16 cellular contexts compared by ENCODE assay signal in the genomic region with DNA sequence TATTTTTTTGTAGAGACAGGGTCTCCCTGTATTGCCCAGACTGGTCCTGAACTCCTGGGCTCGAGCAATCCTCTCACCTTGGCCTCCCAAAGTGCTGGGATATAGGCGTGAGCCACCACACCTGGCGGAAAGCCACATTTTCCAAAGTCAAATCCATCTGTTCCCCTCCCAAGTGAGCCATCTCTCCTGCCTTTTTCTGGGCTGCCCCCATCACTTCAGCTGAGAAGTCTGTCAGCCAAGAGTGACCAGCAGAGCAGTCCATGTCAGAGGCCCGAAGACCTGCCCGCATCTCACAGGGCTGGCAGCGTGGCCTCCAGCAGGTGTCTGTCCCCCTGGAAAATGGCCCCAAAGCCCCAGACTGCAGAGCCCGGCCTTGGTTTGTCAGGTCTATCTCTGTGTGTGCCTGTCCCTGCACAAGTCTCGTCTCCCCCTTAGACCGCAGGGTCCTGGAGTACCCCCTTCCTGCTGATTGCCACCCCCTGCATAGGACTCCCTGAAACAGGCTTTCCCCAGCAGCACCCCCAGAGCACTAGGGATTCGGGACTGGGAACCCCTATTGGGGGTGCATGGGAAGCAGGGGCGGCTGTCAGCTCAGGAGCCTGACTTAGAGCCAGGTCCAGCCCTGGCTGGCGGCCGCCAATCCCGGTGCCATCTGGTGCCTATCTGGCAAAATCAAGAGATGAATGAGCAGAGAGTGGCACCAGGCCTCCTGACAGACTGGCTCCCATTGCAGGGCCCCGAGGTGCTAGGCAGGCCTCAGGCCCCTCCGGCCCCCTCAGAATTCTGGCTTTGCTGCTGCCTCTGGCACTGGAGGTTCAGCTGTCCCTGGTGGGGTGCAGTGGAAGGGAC. TPM values are rescaled to one million over a fixed set of nuclear protein-coding genes. Genes with fewer than 3 reads are reported as not detected.
A peak's percentile ranks its signal among the peaks of the same experiment; 100 is the strongest.
DNase-seq lines count a peak whose midpoint lies in the region; ATAC-seq, FAIRE-seq and TF ChIP-seq lines count a peak whose summit lies in the region.
"Had no signal": no experiment of that assay in that cellular context is flagged by ENCODE, and none has a peak within 500 bp of the region (broad histone marks: within the 10 kb centered on the region; RNA-seq: fewer than 3 reads in every experiment).

No MANE protein-coding gene starts in this region.

- H3K36me3 Mint-ChIP-seq in T-helper 17 cell (ENCODE audit: low read depth), result peaks cover 9% of the 10 kb centered on the region

- H3K4me1 ChIP-seq in IMR-90 (ENCODE audit: control insufficient read depth, insufficient read depth, low read length) (no peaks in the 10 kb centered on the region), H1 (replicated peaks in 1 of 4; ENCODE audit: control insufficient read depth in 3 of 4, insufficient read depth in 4 of 4, low read length in 3 of 4) (no peaks in the 10 kb centered on the region; a peak in 1 of 7 replicates), trophoblast cell (ENCODE audit: control insufficient read depth in 1 of 2, insufficient read depth in 2 of 2, low read length in 2 of 2) (no peaks in the 10 kb centered on the region)
- H3K4me1 ChIP-seq: A549, BE2C had no signal

- ATAC-seq in IMR-90 (ENCODE audit: low read depth) (no peak), T-helper 17 cell (no peak)
- ATAC-seq: A549, GM12878 had no signal

- H3K14ac ChIP-seq in IMR-90 (replicated peaks; ENCODE audit: low read depth, low read length), result no peak overlapping the region
- H3K14ac ChIP-seq in H1 (ENCODE audit: insufficient read length), result no peak overlapping the region
- no peak overlapping the region for H3K14ac ChIP-seq in trophoblast cell (ENCODE audit: low read length)

- no peak overlapping the region for H4K91ac ChIP-seq in IMR-90 (ENCODE audit: insufficient read depth, low read depth, low read length)
- H4K91ac ChIP-seq in H1 (replicated peaks; ENCODE audit: insufficient read length, low read length), result no peak overlapping the region
- no peak overlapping the region for H4K91ac ChIP-seq in trophoblast cell (ENCODE audit: low read depth, low read length)

- H3K56ac ChIP-seq in IMR-90 (ENCODE audit: extremely low read depth, insufficient read depth, low read length), result no peak overlapping the region
- H3K56ac ChIP-seq in H1 (replicated peaks; ENCODE audit: insufficient read length, low read depth, low read length), result no peak overlapping the region

- POLR2A ChIA-PET in IMR-90 (lab: Charles Lee; ENCODE audit: unreplicated experiment) (no interaction called here), H1 (lab: Charles Lee; ENCODE audit: partially characterized antibody) (interaction anchor here (0.8 to 4.0 kb wide), 5 partner anchors 8 to 372 kb away, joined by 3 to 19 read pairs (median 5); a partner anchor contains a TSS)

- H4K8ac ChIP-seq in IMR-90 (ENCODE audit: low read depth in 2 of 2, low read length in 2 of 2), result no peak overlapping the region
- peak overlapping the region; percentile 46; the same call in 1 of the 2 replicates for H4K8ac ChIP-seq in H1 (ENCODE audit: extremely low read depth, insufficient read depth, low read length)
- no peak overlapping the region for H4K8ac ChIP-seq in trophoblast cell (ENCODE audit: low read depth, low read length)

- H3K79me2 ChIP-seq in H1 (ENCODE audit: control insufficient read depth in 1 of 2, insufficient read depth in 2 of 2, low read length in 2 of 2) (no peaks in the 10 kb centered on the region), trophoblast cell (ENCODE audit: control insufficient read depth, insufficient read depth, low read length, poor library complexity) (no peaks in the 10 kb centered on the region)

- H2BK20ac ChIP-seq in IMR-90 (ENCODE audit: low read depth, low read length), result no peak overlapping the region
- no peak overlapping the region for H2BK20ac ChIP-seq in H1 (ENCODE audit: low read length)

- no peaks in the 10 kb centered on the region for H3K27me3 Mint-ChIP-seq in T-helper 17 cell
- H3K27me3 Mint-ChIP-seq: CD4-positive, alpha-beta memory T cell had no signal

- no peak for FAIRE-seq in H1 (lab: Jason Lieb, UNC)
- FAIRE-seq: A549, GM12878, GM18507 had no signal

- H3K9me1 ChIP-seq in IMR-90 (ENCODE audit: insufficient read depth, low read length), result no peaks in the 10 kb centered on the region

- no peak overlapping the region for H2AK5ac ChIP-seq in IMR-90 (ENCODE audit: low read depth, low read length)
- H2AK5ac ChIP-seq in H1 (ENCODE audit: low read depth, low read length), result no peak overlapping the region
- H2AK5ac ChIP-seq in trophoblast cell (ENCODE audit: low read length), result no peak overlapping the region

- intact Hi-C loops in IMR-90 (cut with micrococcal nuclease), result no loop called here

- H3K4me3 ChIP-seq in IMR-90 (ENCODE audit: insufficient read depth, low read depth, low read length) (no peak overlapping the region), H1 (ENCODE audit: extremely low read depth in 1 of 4, insufficient read depth in 2 of 4, low read depth in 3 of 4, low read length in 4 of 4) (no peak overlapping the region), trophoblast cell (ENCODE audit: low read depth, low read length) (no peak overlapping the region)
- H3K4me3 ChIP-seq: A549, GM12878, GM23248 had no signal

- H3K23me2 ChIP-seq in H1 (ENCODE audit: low read depth, low read length), result no peaks in the 10 kb centered on the region

- 67% methylated on average over 6 of the region's 16 CpGs; no CpG with 5 or more reads in 1 of the 2 experiments for WGBS in IMR-90 (ENCODE audit: extremely low coverage in 2 of 2, insufficient read length in 1 of 2), 2 experiments
- 85% methylated on average over 16 of the region's 16 CpGs; no CpG with 5 or more reads in 1 of the 2 experiments for WGBS in H1 (ENCODE audit: extremely low coverage in 1 of 2, insufficient coverage in 1 of 2, insufficient read length in 1 of 2, insufficient replicate concordance in 2 of 2, low coverage in 1 of 2, low lambda C conversion rate in 2 of 2, missing lambda C conversion rate in 1 of 2), 2 experiments
- WGBS in trophoblast cell (ENCODE audit: extremely low coverage, insufficient coverage, insufficient read length), result no CpG with 5 or more reads among the region's 16 CpGs

- H3K18ac ChIP-seq in IMR-90 (ENCODE audit: low read depth, low read length) (no peak overlapping the region), H1 (ENCODE audit: extremely low read depth, low read length) (no peak overlapping the region), trophoblast cell (ENCODE audit: low read length) (no peak overlapping the region)

- TF ChIP-seq EP300 in H1 (IDR thresholded peaks at IDR 0.05; ENCODE audit: borderline replicate concordance in 1 of 2, low read depth in 2 of 2, low read length in 2 of 2), result no peak

- H3K4me1 Mint-ChIP-seq in T-helper 17 cell, result peaks cover 19% of the 10 kb centered on the region

- H2BK15ac ChIP-seq in IMR-90 (ENCODE audit: low read depth, low read length) (no peak overlapping the region), H1 (ENCODE audit: low read length) (no peak overlapping the region)

- H2BK120ac ChIP-seq in IMR-90 (ENCODE audit: low read depth, low read length) (no peak overlapping the region), H1 (replicated peaks; ENCODE audit: low read depth, low read length) (no peak overlapping the region), trophoblast cell (ENCODE audit: insufficient read depth, low read length, poor library complexity) (no peak overlapping the region)

- no peak for TF ChIP-seq POLR2A in IMR-90 (IDR thresholded peaks at IDR 0.05; ENCODE audit: low read depth, low read length)
- TF ChIP-seq POLR2A in H1 (IDR thresholded peaks at IDR 0.05; ENCODE audit: control extremely low read depth in 1 of 2, low read depth in 2 of 2, low read length in 2 of 2), result no peak

- H3K9me3 ChIP-seq in IMR-90 (ENCODE audit: control insufficient read depth, insufficient read depth, low read length) (no peaks in the 10 kb centered on the region), T-helper 17 cell (ENCODE audit: control insufficient read depth, low read length, poor library complexity, severe bottlenecking) (no peaks in the 10 kb centered on the region), H1 (ENCODE audit: insufficient read depth in 2 of 2, low read depth in 1 of 2, low read length in 1 of 2) (no peaks in the 10 kb centered on the region), trophoblast cell (ENCODE audit: insufficient read depth, low read depth, low read length) (peaks cover 5% of the 10 kb centered on the region)
- H3K9me3 ChIP-seq: A549, BE2C had no signal

- peak overlapping the region; percentile 42 for H2AK9ac ChIP-seq in IMR-90 (replicated peaks; ENCODE audit: low read depth, low read length, poor library complexity)

- H2BK12ac ChIP-seq in H1 (ENCODE audit: low read depth, low read length), result no peak overlapping the region
- no peak overlapping the region for H2BK12ac ChIP-seq in trophoblast cell (ENCODE audit: low read length)

- H4K5ac ChIP-seq in IMR-90 (ENCODE audit: low read depth, low read length) (no peak overlapping the region), H1 (ENCODE audit: insufficient read length, low read depth, low read length) (no peak overlapping the region)

- H3K27ac ChIP-seq in IMR-90 (ENCODE audit: insufficient read depth, low read length), result no peak overlapping the region
- no peak overlapping the region for H3K27ac ChIP-seq in H1 (ENCODE audit: low read depth, low read length)
- H3K27ac ChIP-seq in trophoblast cell (ENCODE audit: low read depth, low read length), result no peak overlapping the region
- H3K27ac ChIP-seq: A549, C4-2B, GM23248 had no signal

- no peak overlapping the region for H2AFZ ChIP-seq in IMR-90 (replicated peaks; ENCODE audit: low read length, poor library complexity)
- H2AFZ ChIP-seq in H1 (ENCODE audit: low read length), result no peak overlapping the region
- H2AFZ ChIP-seq in trophoblast cell (ENCODE audit: insufficient read depth, low read length, poor library complexity), result no peak overlapping the region
- H2AFZ ChIP-seq: GM23248 had no signal

- no peak overlapping the region for H3K4me3 Mint-ChIP-seq in T-helper 17 cell
- H3K4me3 Mint-ChIP-seq: CD4-positive, alpha-beta memory T cell had no signal

- H3K27me3 ChIP-seq in IMR-90 (ENCODE audit: control insufficient read depth, insufficient read depth, low read length) (no peaks in the 10 kb centered on the region; the same call in 1 of the 2 replicates), H1 (replicated peaks in 1 of 4; ENCODE audit: control insufficient read depth in 3 of 4, extremely low read depth in 1 of 4, insufficient read depth in 3 of 4, low read length in 3 of 4) (no peaks in the 10 kb centered on the region), trophoblast cell (ENCODE audit: insufficient read depth, low read length) (no peaks in the 10 kb centered on the region)
- H3K27me3 ChIP-seq: BE2C had no signal

- DNase-seq in IMR-90, result no peak
- no peak for DNase-seq in T-helper 17 cell
- DNase-seq in H1 (ENCODE audit: low read depth in 1 of 2, low spot score in 2 of 2), result no peak
- no peak for DNase-seq in NCI-H146 (lab: John Stamatoyannopoulos, UW)
- no peak for DNase-seq in NCI-H2171 treated with DMSO at 0.1 percent for 48 hours (lab: John Stamatoyannopoulos, UW)
- no peak for DNase-seq in trophoblast cell
- DNase-seq: BE2C; CD4-positive, alpha-beta memory T cell; GM23248; H7 had no signal

- TF ChIP-seq RAD21 in IMR-90 (IDR thresholded peaks at IDR 0.05; ENCODE audit: low read length), result no peak
- no peak for TF ChIP-seq RAD21 in H1 (IDR thresholded peaks at IDR 0.05 in 1 of 2, conservative IDR thresholded peaks at IDR 0.05 in 1 of 2; ENCODE audit: low read depth in 2 of 2, low read length in 2 of 2)

- dilution Hi-C loops in IMR-90 (cut with HindIII; ENCODE audit: low sequenced_read_pairs, unreplicated experiment), result no loop called here

- no peak overlapping the region for H4K12ac ChIP-seq in trophoblast cell (ENCODE audit: low read depth, low read length)

- H2BK5ac ChIP-seq in IMR-90 (ENCODE audit: low read depth, low read length, poor library complexity, severe bottlenecking) (no peak overlapping the region), H1 (ENCODE audit: low read depth, low read length) (no peak overlapping the region), trophoblast cell (ENCODE audit: low read depth, low read length, poor library complexity) (no peak overlapping the region)

- H3K9ac ChIP-seq in IMR-90 (ENCODE audit: low read depth, low read length), result no peak overlapping the region
- H3K9ac ChIP-seq in H1 (replicated peaks in 1 of 4; ENCODE audit: extremely low read depth in 1 of 4, low read depth in 3 of 4, low read length in 3 of 4), result no peak overlapping the region
- H3K9ac ChIP-seq in trophoblast cell (ENCODE audit: low read length), result no peak overlapping the region
- H3K9ac ChIP-seq: GM23248 had no signal

- H4K20me1 ChIP-seq in IMR-90 (ENCODE audit: insufficient read depth, low read length) (no peaks in the 10 kb centered on the region), H1 (replicated peaks in 1 of 2; ENCODE audit: control insufficient read depth in 1 of 2, insufficient read depth in 2 of 2, low read length in 2 of 2) (peaks cover 0 to 1% of the 10 kb centered on the region in 2 experiments)

- H3K4me2 ChIP-seq in IMR-90 (ENCODE audit: low read depth, low read length), result no peak overlapping the region
- no peak overlapping the region for H3K4me2 ChIP-seq in H1 (ENCODE audit: insufficient read depth in 1 of 2, low read depth in 2 of 2, low read length in 2 of 2)
- no peak overlapping the region for H3K4me2 ChIP-seq in trophoblast cell (ENCODE audit: low read length)
- H3K4me2 ChIP-seq: A549 had no signal

- BruUV-seq in IMR-90 (replicated peaks; lab: Mats Ljungman, UMichigan), result no TSS peak

- H3K79me1 ChIP-seq in IMR-90 (ENCODE audit: low read depth in 1 of 2, low read length in 2 of 2), result no peaks in the 10 kb centered on the region
- H3K79me1 ChIP-seq in H1 (ENCODE audit: low read depth, low read length), result no peaks in the 10 kb centered on the region
- no peaks in the 10 kb centered on the region for H3K79me1 ChIP-seq in trophoblast cell (ENCODE audit: low read length)

- H3K23ac ChIP-seq in IMR-90 (ENCODE audit: low read depth, low read length) (no peak overlapping the region), H1 (ENCODE audit: insufficient read length) (no peak overlapping the region), trophoblast cell (ENCODE audit: low read length) (no peak overlapping the region)

- in situ Hi-C loops in IMR-90 (cut with MboI; ENCODE audit: low sequenced_read_pairs), result loop anchor here (25.0 kb wide), 1 partner anchor 641 kb away; a partner anchor contains a TSS

- no peak for TF ChIP-seq CTCF in IMR-90 (conservative IDR thresholded peaks at IDR 0.05; ENCODE audit: low read depth, low read length)
- TF ChIP-seq CTCF in H1 (IDR thresholded peaks at IDR 0.05; ENCODE audit: control extremely low read depth in 1 of 3, insufficient read depth in 1 of 3, low read depth in 1 of 3, low read length in 3 of 3), result no peak

- no peak overlapping the region for H3K4ac ChIP-seq in IMR-90 (ENCODE audit: low read depth, low read length)
- H3K4ac ChIP-seq in H1 (replicated peaks; ENCODE audit: insufficient read length, low read depth, low read length), result no peak overlapping the region
- no peak overlapping the region for H3K4ac ChIP-seq in trophoblast cell (ENCODE audit: low read depth, low read length)

- H3K27ac Mint-ChIP-seq in T-helper 17 cell, result peak overlapping the region; percentile 19

- CTCF ChIA-PET in IMR-90 (lab: Yijun Ruan, JAX) (interaction anchor here (0.7 kb wide), 1 partner anchor 36 kb away, joined by 3 read pairs; no protein-coding TSS in a partner anchor), H1 (lab: Charles Lee; ENCODE audit: partially characterized antibody) (interaction anchor here (0.7 to 2.1 kb wide), 8 partner anchors 8 to 171 kb away, joined by 3 to 6 read pairs (median 4); a partner anchor contains a TSS)

- H3K36me3 ChIP-seq in IMR-90 (ENCODE audit: control insufficient read depth, insufficient read depth, low read length), result no peaks in the 10 kb centered on the region
- H3K36me3 ChIP-seq in H1 (ENCODE audit: control insufficient read depth in 2 of 4, insufficient read depth in 4 of 4, low read length in 3 of 4), result no peaks in the 10 kb centered on the region
- H3K36me3 ChIP-seq in trophoblast cell (ENCODE audit: control insufficient read depth in 1 of 2, insufficient read depth in 2 of 2, low read length in 2 of 2), result no peaks in the 10 kb centered on the region

RNA-seq across cellular contexts. Expression of a gene that starts 7.8 kb away (rescaled TPM):
- total RNA-seq in IMR-90 (2012; rRNA removed) (2.3 and 4.2 TPM in 2 replicates), T-helper 17 cell (10 to 100 TPM; 19.8 to 23.2 TPM)
- polyA plus RNA-seq in IMR-90 (2012; rRNA removed) (5.7 and 6.8 TPM in 2 replicates), H1 (2011; rRNA removed) (9.2 and 17.3 TPM in 2 replicates)
- 3.1 and 6.8 TPM in 2 replicates for polyA plus RNA-seq in IMR-90 (2012; cell fraction: cytosol; rRNA removed)
- polyA plus RNA-seq in IMR-90 (2012; cell fraction: nucleus; rRNA removed; ENCODE audit: low replicate concordance), result 7.1 and 22.1 TPM in 2 replicates
- total RNA-seq in H1 (2021; fragmentation: NEBNext Ultra II Directional; extraction: Animal tissue kit (Norgen Biotek cat#: 25700)), result 3.2 and 3.7 TPM in 2 replicates
- 7.6 TPM for polyA plus RNA-seq in H1 (2011; cell fraction: cytosol; rRNA removed)
- 16.4 TPM for polyA plus RNA-seq in H1 (2011; cell fraction: nucleus; rRNA removed)
- polyA plus RNA-seq in H1 (2012, experiment 1 of 2), result 3.1 to 4.0 TPM (median 3.4 TPM) in 4 replicates
- 3.2 TPM for polyA plus RNA-seq in H1 (2012, experiment 2 of 2)
- 5.3 TPM for polyA plus RNA-seq in H1 (2013, experiment 1 of 2)
- polyA plus RNA-seq in H1 (2013, experiment 2 of 2), result 5.8 TPM
- polyA minus RNA-seq in H1 (2011; rRNA and poly(A)+ RNA removed), result 7.4 and 9.7 TPM in 2 replicates
- 3.1 TPM for polyA minus RNA-seq in H1 (2011; cell fraction: cytosol; rRNA and poly(A)+ RNA removed)
- 8.3 TPM for polyA minus RNA-seq in H1 (2011; cell fraction: nucleus; rRNA and poly(A)+ RNA removed)
- polyA plus RNA-seq in trophoblast cell (2013), result 2.8 and 3.0 TPM in 2 replicates
- total RNA-seq: GM23248 had no signal

RNA-seq across cellular contexts. Expression of a gene that starts 17.7 kb away (rescaled TPM):
- total RNA-seq in IMR-90 (2012; rRNA removed), result 111 and 296 TPM in 2 replicates
- polyA plus RNA-seq in IMR-90 (2012; rRNA removed), result 527 and 1,407 TPM in 2 replicates
- polyA plus RNA-seq in IMR-90 (2012; cell fraction: cytosol; rRNA removed), result 155 and 223 TPM in 2 replicates
- 49.6 and 193 TPM in 2 replicates for polyA plus RNA-seq in IMR-90 (2012; cell fraction: nucleus; rRNA removed; ENCODE audit: low replicate concordance)
- 1,000 to 10,000 TPM; 1,542 to 1,684 TPM for total RNA-seq in T-helper 17 cell
- total RNA-seq in H1 (2021; fragmentation: NEBNext Ultra II Directional; extraction: Animal tissue kit (Norgen Biotek cat#: 25700)), result 1,195 and 1,222 TPM in 2 replicates
- 412 and 510 TPM in 2 replicates for polyA plus RNA-seq in H1 (2011; rRNA removed)
- polyA plus RNA-seq in H1 (2011; cell fraction: cytosol; rRNA removed), result 1,085 TPM
- polyA plus RNA-seq in H1 (2011; cell fraction: nucleus; rRNA removed), result 1,333 TPM
- polyA plus RNA-seq in H1 (2012, experiment 1 of 2), result 3,837 to 6,357 TPM (median 4,194 TPM) in 4 replicates
- polyA plus RNA-seq in H1 (2012, experiment 2 of 2), result 920 TPM
- polyA plus RNA-seq in H1 (2013, experiment 1 of 2), result 4,258 TPM
- 4,313 TPM for polyA plus RNA-seq in H1 (2013, experiment 2 of 2)
- 802 and 987 TPM in 2 replicates for polyA minus RNA-seq in H1 (2011; rRNA and poly(A)+ RNA removed)
- 425 TPM for polyA minus RNA-seq in H1 (2011; cell fraction: cytosol; rRNA and poly(A)+ RNA removed)
- polyA minus RNA-seq in H1 (2011; cell fraction: nucleus; rRNA and poly(A)+ RNA removed), result 337 TPM
- 3,156 and 3,255 TPM in 2 replicates for polyA plus RNA-seq in trophoblast cell (2013)

RNA-seq across cellular contexts. Expression of a gene that starts 52.8 kb away (rescaled TPM):
- total RNA-seq in IMR-90 (2012; rRNA removed) (not detected in 2 replicates), T-helper 17 cell (1 to 10 TPM; 4.1 to 4.2 TPM)
- polyA plus RNA-seq in IMR-90 (2012; rRNA removed) (not detected in 2 replicates), H1 (2011; rRNA removed) (0.08 and 0.24 TPM in 2 replicates)
- not detected in 2 replicates for polyA plus RNA-seq in IMR-90 (2012; cell fraction: cytosol; rRNA removed)
- polyA plus RNA-seq in IMR-90 (2012; cell fraction: nucleus; rRNA removed; ENCODE audit: low replicate concordance), result not detected in 2 replicates
- total RNA-seq in H1 (2021; fragmentation: NEBNext Ultra II Directional; extraction: Animal tissue kit (Norgen Biotek cat#: 25700)), result 0.15 TPM in 1 of 2 replicates, not detected in the other
- 0.16 TPM for polyA plus RNA-seq in H1 (2011; cell fraction: cytosol; rRNA removed)
- 0.40 TPM for polyA plus RNA-seq in H1 (2011; cell fraction: nucleus; rRNA removed)
- polyA plus RNA-seq in H1 (2012, experiment 1 of 2), result 0.35 to 0.52 TPM in 2 of 4 replicates, not detected in the others
- polyA plus RNA-seq in H1 (2012, experiment 2 of 2), result not detected
- polyA plus RNA-seq in H1 (2013, experiment 1 of 2), result 0.10 TPM
- 0.06 TPM for polyA plus RNA-seq in H1 (2013, experiment 2 of 2)
- polyA minus RNA-seq in H1 (2011; rRNA and poly(A)+ RNA removed), result 0.22 TPM in 1 of 2 replicates, not detected in the other
- polyA minus RNA-seq in H1 (2011; cell fraction: cytosol; rRNA and poly(A)+ RNA removed), result not detected
- not detected for polyA minus RNA-seq in H1 (2011; cell fraction: nucleus; rRNA and poly(A)+ RNA removed)
- polyA plus RNA-seq in trophoblast cell (2013), result not detected in 2 replicates
- total RNA-seq: Daoy, GM23248, H7 had no signal
- polyA plus RNA-seq: A549, AG04450, GM23248 had no signal
